Comparison of ENCODE assay signal across 12 cellular contexts in the genomic region with DNA sequence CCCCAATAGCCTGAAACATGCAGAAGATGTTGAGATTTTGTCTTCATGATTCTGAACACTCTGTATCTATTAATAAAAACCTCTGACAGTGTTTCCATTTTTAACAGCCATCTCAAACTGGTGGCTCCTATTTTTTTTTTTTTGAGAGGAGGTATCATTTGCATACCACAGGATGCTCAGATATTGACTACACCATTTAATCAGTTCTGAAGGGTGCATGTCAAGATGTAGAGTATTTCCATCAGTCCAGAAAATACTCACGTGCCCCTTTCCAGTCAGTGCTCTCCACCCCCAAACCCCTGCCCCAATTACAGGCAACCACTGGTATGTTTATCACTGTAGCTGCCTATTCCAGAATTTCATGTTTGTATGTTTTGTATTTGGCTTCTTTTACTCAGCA.
DNase-seq lines count a peak whose midpoint lies in the region; ATAC-seq and TF ChIP-seq lines count a peak whose summit lies in the region.
"Had no signal": no experiment of that assay in that cellular context is flagged by ENCODE, and none has a peak within 500 bp of the region (broad histone marks: within the 10 kb centered on the region; RNA-seq: fewer than 3 reads in every experiment).

No MANE protein-coding gene starts in this region.

- H3K4me1 ChIP-seq in CD4-positive, CD25-positive, alpha-beta regulatory T cell (ENCODE audit: control insufficient read depth, insufficient read depth, low read length, poor library complexity, severe bottlenecking): no peaks in the 10 kb centered on the region
- peaks cover 25% of the 10 kb centered on the region for H3K4me1 ChIP-seq in foreskin keratinocyte
- H3K4me1 ChIP-seq: upper lobe of left lung had no signal

- H3K27me3 ChIP-seq in CD4-positive, CD25-positive, alpha-beta regulatory T cell (ENCODE audit: control insufficient read depth, insufficient read depth, low read length): no peaks in the 10 kb centered on the region
- H3K27me3 ChIP-seq in foreskin keratinocyte: no peaks in the 10 kb centered on the region
- H3K27me3 ChIP-seq: upper lobe of left lung had no signal

- H3K4me3 ChIP-seq in CD4-positive, CD25-positive, alpha-beta regulatory T cell (ENCODE audit: low read depth, low read length): no peak overlapping the region
- H3K4me3 ChIP-seq: upper lobe of left lung had no signal

- H3K36me3 ChIP-seq in CD4-positive, CD25-positive, alpha-beta regulatory T cell (ENCODE audit: control insufficient read depth, insufficient read depth, low read length): peaks cover 85% of the 10 kb centered on the region

- no peaks in the 10 kb centered on the region for H3K9me3 Mint-ChIP-seq in CD4-positive, CD25-positive, alpha-beta regulatory T cell
- H3K9me3 Mint-ChIP-seq: neural crest cell had no signal

- H3K9me3 ChIP-seq in CD4-positive, CD25-positive, alpha-beta regulatory T cell (ENCODE audit: control insufficient read depth in 2 of 2, low read length in 2 of 2): no peaks in the 10 kb centered on the region
- H3K9me3 ChIP-seq: upper lobe of left lung had no signal

- peak overlapping the region in 2 of 3 donors; percentile 42 to 82 for H3K27ac Mint-ChIP-seq in CD4-positive, CD25-positive, alpha-beta regulatory T cell

- H3K4me1 Mint-ChIP-seq in CD4-positive, CD25-positive, alpha-beta regulatory T cell: peaks cover 26 to 55% (median 38%) of the 10 kb centered on the region in 4 donors

- no peak overlapping the region for H3K4me3 Mint-ChIP-seq in CD4-positive, CD25-positive, alpha-beta regulatory T cell
- H3K4me3 Mint-ChIP-seq: neural crest cell had no signal

- peak; percentile 47 to 64 for ATAC-seq in CD4-positive, CD25-positive, alpha-beta regulatory T cell (ENCODE audit: low read depth in 2 of 2)
- ATAC-seq in GM18519 (IDR thresholded peaks at IDR 0.05; ENCODE audit: low FRiP score, unreplicated experiment) (peak; percentile 63), GM21825 (IDR thresholded peaks at IDR 0.05; ENCODE audit: unreplicated experiment) (peak; percentile 70), HG03575 (IDR thresholded peaks at IDR 0.05; ENCODE audit: extremely low read depth, insufficient number of reproducible peaks, low FRiP score, unreplicated experiment) (peak; percentile 54), foreskin keratinocyte (no peak), left colon (no peak)

- peaks cover 47% of the 10 kb centered on the region for H3K36me3 Mint-ChIP-seq in CD4-positive, CD25-positive, alpha-beta regulatory T cell

- intact Hi-C loops in left colon (cut with DNase I, micrococcal nuclease): no loop called here

- TF ChIP-seq CTCF in foreskin keratinocyte (conservative IDR thresholded peaks at IDR 0.05): no peak

- DNase-seq in CD4-positive, CD25-positive, alpha-beta regulatory T cell: peak in 1 of 3 donors; percentile 36
- DNase-seq in dedifferentiated amniotic fluid mesenchymal stem cell (ENCODE audit: extremely low spot score) (no peak), foreskin keratinocyte (no peak), NCI-H1092 treated with DMSO at 0.1 percent for 48 hours (lab: John Stamatoyannopoulos, UW) (no peak), left colon (no peak)
- DNase-seq: effector memory CD4-positive, alpha-beta T cell; KG1; upper lobe of left lung had no signal

- no peak overlapping the region for H3K27ac ChIP-seq in CD4-positive, CD25-positive, alpha-beta regulatory T cell (ENCODE audit: insufficient read depth, low read length, poor library complexity, severe bottlenecking)
- H3K27ac ChIP-seq in foreskin keratinocyte: no peak overlapping the region
- H3K27ac ChIP-seq: upper lobe of left lung had no signal

- H3K27me3 Mint-ChIP-seq in CD4-positive, CD25-positive, alpha-beta regulatory T cell: no peaks in the 10 kb centered on the region

Comparison
In these comparisons a context has a peak if more than half of its experiments do, and no peak if none do; other contexts are left out.
1. ATAC-seq: peak in CD4-positive, CD25-positive, alpha-beta regulatory T cell (2 of 2), GM18519 (single experiment), GM21825 (single experiment) and HG03575 (single experiment); none in foreskin keratinocyte (single experiment) and left colon (single experiment).